In genomic region chr21:44920694-44921604, GRCh38 we compare ENCODE assay signal across 8 cellular contexts. TPM values are rescaled to one million over a fixed set of nuclear protein-coding genes. Genes with fewer than 3 reads are reported as not detected.
DNase-seq lines count a peak whose midpoint lies in the region; ATAC-seq and TF ChIP-seq lines count a peak whose summit lies in the region.

ITGB2 (minus strand) TSS chr21:44920899; CDS start chr21:44910782, 10,117 bp downstream.

- H3K9me3 Mint-ChIP-seq in brain = peaks cover 0 to 26% (median 16%) of the 10 kb centered on the region in 5 experiments
- H3K9me3 Mint-ChIP-seq in neural crest cell = no peaks in the 10 kb centered on the region

- H3K27me3 Mint-ChIP-seq in brain (peaks cover 86% of the 10 kb centered on the region), neural crest cell (ENCODE audit: low read depth) (peaks cover 56% of the 10 kb centered on the region)

- TF ChIP-seq CTCF in brain (conservative IDR thresholded peaks at IDR 0.05) = no peak
- TF ChIP-seq CTCF in neural crest cell (conservative IDR thresholded peaks at IDR 0.05) = no peak

- DNase-seq in SJCRH30 = no peak
- no peak for DNase-seq in neural crest cell (ENCODE audit: low read depth, low spot score)
- DNase-seq in HAP-1 (ENCODE audit: low spot score in 2 of 2) = no peak
- DNase-seq in inferior parietal cortex (ENCODE audit: extremely low spot score) = no peak
- no peak for DNase-seq in T1000 (lab: John Stamatoyannopoulos, UW)

- H3K4me3 Mint-ChIP-seq in brain (no peak within 1 kb of the TSS), neural crest cell (no peak within 1 kb of the TSS)

- H3K9ac ChIP-seq in BLaER1 treated with 17β-estradiol and CSF1 and Interleukin-3, amounts not matched to agents 10 nM and 100 nM = peak within 1 kb of the TSS; percentile 83 to 94 (median 93)

- peaks cover 13% of the 10 kb centered on the region for H3K4me1 Mint-ChIP-seq in brain
- peaks cover 17% of the 10 kb centered on the region for H3K4me1 Mint-ChIP-seq in neural crest cell

- H3K36me3 Mint-ChIP-seq in brain (no peaks in the 10 kb centered on the region), neural crest cell (ENCODE audit: low read depth) (no peaks in the 10 kb centered on the region)

- peak within 1 kb of the TSS; percentile 94 to 100 (median 97) for H3K4me2 ChIP-seq in BLaER1 treated with 17β-estradiol and CSF1 and Interleukin-3, amounts not matched to agents 10 nM and 100 nM

- peak within 1 kb of the TSS; percentile 59 to 100 (median 95) for H3K4me3 ChIP-seq in BLaER1 treated with 17β-estradiol and CSF1 and Interleukin-3, amounts not matched to agents 10 nM and 100 nM
- H3K4me3 ChIP-seq in SJCRH30 (no peak within 1 kb of the TSS), HAP-1 (no peak within 1 kb of the TSS)

- H4K20me1 ChIP-seq in BLaER1 treated with 17β-estradiol and CSF1 and Interleukin-3, amounts not matched to agents 10 nM and 100 nM = peaks cover 19 to 45% (median 42%) of the 10 kb centered on the region in 11 experiments; a peak in 21 of 22 replicates

- in situ Hi-C loops in HAP-1 (cut with MboI; ENCODE audit: low sequenced_read_pairs) = no loop called here

- H3K27ac Mint-ChIP-seq in brain (no peak within 1 kb of the TSS), neural crest cell (ENCODE audit: unreplicated experiment) (peak within 1 kb of the TSS; percentile 84)

- H3K27ac ChIP-seq in BLaER1 treated with 17β-estradiol and CSF1 and Interleukin-3, amounts not matched to agents 10 nM and 100 nM = peak within 1 kb of the TSS; percentile 70 to 99 (median 96)
- H3K27ac ChIP-seq in SJCRH30 = no peak within 1 kb of the TSS

- H3K9me3 ChIP-seq in BLaER1 treated with 17β-estradiol and CSF1 and Interleukin-3, amounts not matched to agents 10 nM and 100 nM (replicated peaks in 1 of 11) = peaks cover 0 to 7% (median 0%) of the 10 kb centered on the region in 11 experiments; a peak in 4 of 22 replicates
- H3K9me3 ChIP-seq in SJCRH30 (replicated peaks) (no peaks in the 10 kb centered on the region), HAP-1 (no peaks in the 10 kb centered on the region)

- peaks cover 73 to 97% (median 82%) of the 10 kb centered on the region in 10 experiments for H3K4me1 ChIP-seq in BLaER1 treated with 17β-estradiol and CSF1 and Interleukin-3, amounts not matched to agents 10 nM and 100 nM
- peaks cover 46% of the 10 kb centered on the region for H3K4me1 ChIP-seq in SJCRH30
- no peaks in the 10 kb centered on the region for H3K4me1 ChIP-seq in HAP-1

- peaks cover 0 to 53% (median 27%) of the 10 kb centered on the region in 11 experiments; a peak in 18 of 22 replicates for H3K36me3 ChIP-seq in BLaER1 treated with 17β-estradiol and CSF1 and Interleukin-3, amounts not matched to agents 10 nM and 100 nM
- H3K36me3 ChIP-seq in SJCRH30 (no peaks in the 10 kb centered on the region), HAP-1 (replicated peaks) (no peaks in the 10 kb centered on the region)

- no peaks in the 10 kb centered on the region for H3K27me3 ChIP-seq in BLaER1 treated with 17β-estradiol and CSF1 and Interleukin-3, amounts not matched to agents 10 nM and 100 nM
- H3K27me3 ChIP-seq in SJCRH30 (no peaks in the 10 kb centered on the region), HAP-1 (ENCODE audit: low read depth) (peaks cover 54% of the 10 kb centered on the region)

- peak; percentile 62 for ATAC-seq in GM21619 (IDR thresholded peaks at IDR 0.05; ENCODE audit: unreplicated experiment)

RNA-seq across cellular contexts. Expression of gene ITGB2, which starts in this region (rescaled TPM):
- total RNA-seq in SJCRH30 (2014; rRNA removed; shearing (Covaris generic)) = 38.8 and 42.4 TPM in 2 replicates
- 11.3 TPM for polyA plus RNA-seq in brain (ENCODE audit: insufficient read depth, low read depth, low replicate concordance)
- 0.84 and 0.89 TPM in 2 replicates for total RNA-seq in neural crest cell

Comparison
In these comparisons a context has a peak if more than half of its experiments do, and no peak if none do; other contexts are left out.
1. RNA of gene ITGB2 (total RNA-seq): 38.8 to 42.4 TPM in SJCRH30; 0.84 to 0.89 TPM in neural crest cell; every median in the first group is over 10 times any median in the second.
2. H3K4me3 ChIP-seq: peak in BLaER1 treated with 17β-estradiol and CSF1 and Interleukin-3, amounts not matched to agents 10 nM and 100 nM (10 of 10); none in SJCRH30 (single experiment) and HAP-1 (single experiment).